16 cellular contexts compared by ENCODE assay signal in genomic region chr6:28682542-28682941, GRCh38.
DNase-seq lines count a peak whose midpoint lies in the region; ATAC-seq and TF ChIP-seq lines count a peak whose summit lies in the region.
"Had no signal": no experiment of that assay in that cellular context is flagged by ENCODE, and none has a peak within 500 bp of the region (broad histone marks: within the 10 kb centered on the region; RNA-seq: fewer than 3 reads in every experiment).

No MANE protein-coding gene starts in this region.

- TF ChIP-seq CTCF in PC-9 (conservative IDR thresholded peaks at IDR 0.05) (no peak), glutamatergic neuron (IDR thresholded peaks at IDR 0.05; ENCODE audit: partially characterized antibody, unreplicated experiment) (no peak)

- H4K20me1 ChIP-seq in BLaER1 treated with 17β-estradiol and CSF1 and Interleukin-3, amounts not matched to agents 10 nM and 100 nM, result no peaks in the 10 kb centered on the region
- H4K20me1 ChIP-seq in Karpas-422 (ENCODE audit: insufficient read depth, low read depth, low read length), result no peaks in the 10 kb centered on the region
- H4K20me1 ChIP-seq in PC-9 (ENCODE audit: insufficient read depth), result no peaks in the 10 kb centered on the region; the same call in 1 of the 2 replicates

- peak overlapping the region in 9 of 11 experiments; percentile 24 to 63 (median 54); a peak in 15 of 22 replicates for H3K4me2 ChIP-seq in BLaER1 treated with 17β-estradiol and CSF1 and Interleukin-3, amounts not matched to agents 10 nM and 100 nM
- H3K4me2 ChIP-seq in Karpas-422 (ENCODE audit: low read depth, low read length, poor library complexity, severe bottlenecking) (no peak overlapping the region), PC-9 (peak overlapping the region; percentile 65)
- H3K4me2 ChIP-seq: KMS-11 had no signal

- ATAC-seq in GM18505 (IDR thresholded peaks at IDR 0.05; ENCODE audit: unreplicated experiment) (no peak), GM21423 (IDR thresholded peaks at IDR 0.05; ENCODE audit: unreplicated experiment) (no peak), GM21390 (IDR thresholded peaks at IDR 0.05; ENCODE audit: unreplicated experiment) (no peak)

- H3F3A ChIP-seq in PC-9 (ENCODE audit: insufficient read depth, low read depth), result no peaks in the 10 kb centered on the region

- no peaks in the 10 kb centered on the region for H3K9me2 ChIP-seq in Karpas-422 (replicated peaks; ENCODE audit: insufficient read depth, low read length)
- no peaks in the 10 kb centered on the region for H3K9me2 ChIP-seq in PC-9 (ENCODE audit: insufficient read depth)

- H3K4me3 Mint-ChIP-seq in glutamatergic neuron (ENCODE audit: unreplicated experiment), result peak overlapping the region; percentile 22

- no peaks in the 10 kb centered on the region for H3K9me3 ChIP-seq in BLaER1 treated with 17β-estradiol and CSF1 and Interleukin-3, amounts not matched to agents 10 nM and 100 nM (replicated peaks in 1 of 11)
- no peaks in the 10 kb centered on the region for H3K9me3 ChIP-seq in Karpas-422 (ENCODE audit: low read length)
- H3K9me3 ChIP-seq in PC-9 (ENCODE audit: insufficient read depth, low read depth), result no peaks in the 10 kb centered on the region

- intact Hi-C loops in PC-9 (cut with micrococcal nuclease; ENCODE audit: unreplicated experiment), result loop anchor here (2.0 to 10.0 kb wide), 3 partner anchors 286 to 1518 kb away; no protein-coding TSS in a partner anchor

- H3K27ac Mint-ChIP-seq in glutamatergic neuron (ENCODE audit: unreplicated experiment), result no peak overlapping the region
- H3K27ac Mint-ChIP-seq: CD4-positive, alpha-beta T cell had no signal

- H3K36me3 Mint-ChIP-seq in glutamatergic neuron (ENCODE audit: unreplicated experiment), result no peaks in the 10 kb centered on the region

- H3K4me1 ChIP-seq in BLaER1 treated with 17β-estradiol and CSF1 and Interleukin-3, amounts not matched to agents 10 nM and 100 nM, result peaks cover 0 to 27% (median 16%) of the 10 kb centered on the region in 10 experiments; a peak in 16 of 20 replicates
- H3K4me1 ChIP-seq in Karpas-422 (ENCODE audit: low read length), result peaks cover 7% of the 10 kb centered on the region; the same call in 1 of the 2 replicates
- no peaks in the 10 kb centered on the region for H3K4me1 ChIP-seq in PC-9 (replicated peaks; ENCODE audit: insufficient read depth)

- no peaks in the 10 kb centered on the region for H3K27me3 Mint-ChIP-seq in glutamatergic neuron (ENCODE audit: unreplicated experiment)

- DNase-seq in Karpas-422 (peak; percentile 38), PC-9 (no peak), glutamatergic neuron (no peak), occipital lobe (lab: John Stamatoyannopoulos, UW) (no peak)
- DNase-seq: CD4-positive, alpha-beta T cell; GOT3; MM.1S; NCI-H1105 treated with DMSO at 0.1 percent for 48 hours; NCI-H187; NCI-H526 treated with DMSO at 0.1 percent for 48 hours; NK-92 treated with Interleukin-12 subunit alpha and Interleukin-12 subunit beta, amount 100 ng/mL, for 24 hours had no signal

- H3K79me2 ChIP-seq in Karpas-422 (ENCODE audit: low read length) (no peaks in the 10 kb centered on the region), PC-9 (ENCODE audit: low read depth) (no peaks in the 10 kb centered on the region)

- H2AFZ ChIP-seq in Karpas-422 (ENCODE audit: low read length) (no peak overlapping the region), PC-9 (0 out of 2 replicates have a peak overlapping the region, but pooled peaks have one; percentile 55)

- no peak overlapping the region for H3K27ac ChIP-seq in BLaER1 treated with 17β-estradiol and CSF1 and Interleukin-3, amounts not matched to agents 10 nM and 100 nM
- no peak overlapping the region for H3K27ac ChIP-seq in Karpas-422 (ENCODE audit: low read length)
- no peak overlapping the region for H3K27ac ChIP-seq in PC-9
- H3K27ac ChIP-seq: KMS-11 had no signal

- no peaks in the 10 kb centered on the region for H3K9me3 Mint-ChIP-seq in glutamatergic neuron (ENCODE audit: unreplicated experiment)
- H3K9me3 Mint-ChIP-seq: CD4-positive, alpha-beta T cell had no signal

- no peaks in the 10 kb centered on the region for H3K27me3 ChIP-seq in BLaER1 treated with 17β-estradiol and CSF1 and Interleukin-3, amounts not matched to agents 10 nM and 100 nM
- H3K27me3 ChIP-seq in Karpas-422 (ENCODE audit: low read length) (no peaks in the 10 kb centered on the region), PC-9 (ENCODE audit: insufficient read depth, low read depth) (no peaks in the 10 kb centered on the region)

- H3K9ac ChIP-seq in BLaER1 treated with 17β-estradiol and CSF1 and Interleukin-3, amounts not matched to agents 10 nM and 100 nM, result no peak overlapping the region
- H3K9ac ChIP-seq in Karpas-422 (ENCODE audit: low read length), result no peak overlapping the region
- H3K9ac ChIP-seq: KMS-11 had no signal

- CTCF ChIA-PET in PC-9 (lab: Charles Lee), result no interaction called here

- H3K4me1 Mint-ChIP-seq in glutamatergic neuron (ENCODE audit: low read depth, unreplicated experiment), result peaks cover 12% of the 10 kb centered on the region

- BruUV-seq in PC-9 (replicated peaks; lab: Mats Ljungman, UMichigan), result no TSS peak

- no peak for TF ChIP-seq POLR2A in GM18505 (IDR thresholded peaks at IDR 0.05; ENCODE audit: borderline replicate concordance, extremely low read depth, insufficient read depth, insufficient read length)

- H3K4me3 ChIP-seq in BLaER1 treated with 17β-estradiol and CSF1 and Interleukin-3, amounts not matched to agents 10 nM and 100 nM, result no peak overlapping the region
- H3K4me3 ChIP-seq in Karpas-422 (ENCODE audit: low read length), result no peak overlapping the region
- H3K4me3 ChIP-seq in PC-9, result no peak overlapping the region; the same call in 1 of the 2 replicates

- H3K36me3 ChIP-seq in BLaER1 treated with 17β-estradiol and CSF1 and Interleukin-3, amounts not matched to agents 10 nM and 100 nM, result no peaks in the 10 kb centered on the region
- H3K36me3 ChIP-seq in Karpas-422 (ENCODE audit: insufficient read depth, low read length), result no peaks in the 10 kb centered on the region
- H3K36me3 ChIP-seq in PC-9 (ENCODE audit: low read depth), result no peaks in the 10 kb centered on the region

- POLR2A ChIA-PET in PC-9 (lab: Charles Lee; ENCODE audit: unreplicated experiment), result no interaction called here
